In the genomic region with DNA sequence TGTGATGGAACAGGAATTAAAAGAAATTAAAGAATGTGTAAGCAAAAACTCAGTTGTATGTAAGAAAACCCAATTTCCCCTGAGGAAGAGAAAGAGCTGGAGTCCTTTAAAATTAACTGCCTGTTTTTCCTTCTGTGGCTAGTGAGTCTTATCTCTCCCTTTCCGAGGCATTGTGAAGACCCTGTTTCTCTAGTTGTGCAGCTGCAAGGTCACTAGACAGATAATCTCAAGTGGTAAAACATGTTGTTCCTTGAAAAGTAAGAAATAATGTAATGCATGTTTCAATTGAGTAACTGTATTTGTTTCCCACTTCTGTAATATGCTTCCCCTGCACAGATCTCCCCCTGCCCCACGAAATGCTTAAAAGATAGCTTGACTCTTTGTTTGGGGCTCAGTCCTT, we compare ENCODE assay signal across 14 cellular contexts. TPM values are rescaled to one million over a fixed set of nuclear protein-coding genes. Genes with fewer than 3 reads are reported as not detected.
DNase-seq lines count a peak whose midpoint lies in the region; ATAC-seq, FAIRE-seq and TF ChIP-seq lines count a peak whose summit lies in the region.
"Not testable (repeated sequence)": the region's sequence is repeated elsewhere in the genome, so short reads cannot be mapped to it uniquely, and the experiment has no call there.
"Had no signal": no experiment of that assay in that cellular context is flagged by ENCODE, and none has a peak within 500 bp of the region (broad histone marks: within the 10 kb centered on the region; RNA-seq: fewer than 3 reads in every experiment).

No MANE protein-coding gene starts in this region.

- not testable (repeated sequence) for ATAC-seq in A549; K562; naive thymus-derived CD4-positive, alpha-beta T cell

- FAIRE-seq in A549 (lab: Jason Lieb, UNC) = peak; percentile 65
- FAIRE-seq in K562 (lab: Jason Lieb, UNC) = not testable (repeated sequence)

- CTCF ChIA-PET in A549 (lab: Yijun Ruan, JAX); activated CD4-positive, alpha-beta T cell treated with anti-CD3 and anti-CD28 coated beads, Interleukin-2, amount 10 ng/mL, durations not matched to agents 7 days and 5 days (lab: Charles Lee); K562 (lab: Yijun Ruan, JAX; ENCODE audit: low intra/inter-chr PET ratio); naive thymus-derived CD4-positive, alpha-beta T cell (lab: Charles Lee): not testable (repeated sequence)
- CTCF ChIA-PET in CD4-positive, alpha-beta memory T cell (lab: Charles Lee; ENCODE audit: partially characterized antibody) = interaction anchor here (1.2 to 1.7 kb wide), 3 partner anchors 13 to 152 kb away, joined by 4 to 5 read pairs (median 4); no protein-coding TSS in a partner anchor

- peak overlapping the region in 4 of 7 donors; percentile 18 to 66 (median 64) for H3K27ac Mint-ChIP-seq in CD4-positive, alpha-beta memory T cell
- peak overlapping the region; percentile 57 for H3K27ac Mint-ChIP-seq in activated CD4-positive, alpha-beta T cell treated with anti-CD3 and anti-CD28 coated beads, Interleukin-2, amount 10 ng/mL, durations not matched to agents 7 days and 5 days
- H3K27ac Mint-ChIP-seq in naive thymus-derived CD4-positive, alpha-beta T cell = peak overlapping the region in 7 of 9 donors; percentile 48 to 100 (median 96)

- peaks cover 19 to 29% (median 20%) of the 10 kb centered on the region in 4 donors for H3K4me1 Mint-ChIP-seq in CD4-positive, alpha-beta memory T cell
- peaks cover 25% of the 10 kb centered on the region for H3K4me1 Mint-ChIP-seq in activated CD4-positive, alpha-beta T cell treated with anti-CD3 and anti-CD28 coated beads, Interleukin-2, amount 10 ng/mL, durations not matched to agents 7 days and 5 days
- peaks cover 19 to 29% (median 21%) of the 10 kb centered on the region in 7 donors for H3K4me1 Mint-ChIP-seq in naive thymus-derived CD4-positive, alpha-beta T cell

- TF ChIP-seq EP300 in A549 (IDR thresholded peaks at IDR 0.05); K562 (IDR thresholded peaks at IDR 0.05; ENCODE audit: low read length): not testable (repeated sequence)

- H3K4me3 ChIP-seq in A549; CD4-positive, alpha-beta memory T cell (ENCODE audit: low read length in 2 of 2); K562; naive thymus-derived CD4-positive, alpha-beta T cell (ENCODE audit: low read length); testis: not testable (repeated sequence)

- 28% methylated on average over 2 of the region's 2 CpGs for WGBS in A549 (ENCODE audit: missing lambda C conversion rate)
- 0% methylated on average over 2 of the region's 2 CpGs for WGBS in K562 (ENCODE audit: insufficient coverage, low coverage, missing lambda C conversion rate)
- 14 to 45% methylated on average over 2 of the region's 2 CpGs for WGBS in testis, 2 donors

- H3K79me2 ChIP-seq in K562 (ENCODE audit: control insufficient read depth, insufficient read depth, low read length) = not testable (repeated sequence)

- not testable (repeated sequence) for H3K27me3 ChIP-seq in CD4-positive, alpha-beta memory T cell (ENCODE audit: insufficient read depth, low read length); K562 (ENCODE audit: control insufficient read depth in 2 of 2, insufficient read depth in 2 of 2, low read length in 2 of 2); naive thymus-derived CD4-positive, alpha-beta T cell (ENCODE audit: control insufficient read depth in 2 of 2, insufficient read depth in 2 of 2, low read length in 2 of 2); testis

- H3K9ac ChIP-seq in K562 (ENCODE audit: insufficient read depth in 1 of 2, low read depth in 2 of 2, low read length in 2 of 2) = not testable (repeated sequence)

- peak overlapping the region; percentile 62; the same call in 1 of the 2 replicates for H2AFZ ChIP-seq in K562 (ENCODE audit: low read depth, low read length)

- BruUV-seq in K562 (replicated peaks; lab: Mats Ljungman, UMichigan) = not testable (repeated sequence)

- not testable (repeated sequence) for H3K4me1 ChIP-seq in A549, testis
- H3K4me1 ChIP-seq in CD4-positive, alpha-beta memory T cell (ENCODE audit: insufficient read depth, low read length) = peaks cover 17% of the 10 kb centered on the region
- H3K4me1 ChIP-seq in K562 (replicated peaks in 1 of 2; ENCODE audit: control insufficient read depth in 2 of 2, insufficient read depth in 2 of 2, low read length in 2 of 2) = peaks cover 10 to 11% of the 10 kb centered on the region in 2 experiments; a peak in 4 of 5 replicates
- peaks cover 10 to 15% of the 10 kb centered on the region in 2 donors for H3K4me1 ChIP-seq in naive thymus-derived CD4-positive, alpha-beta T cell (ENCODE audit: control insufficient read depth in 2 of 2, insufficient read depth in 2 of 2, low read length in 2 of 2)

- POLR2A ChIA-PET in A549 (lab: Yijun Ruan, JAX); activated CD4-positive, alpha-beta T cell treated with anti-CD3 and anti-CD28 coated beads, Interleukin-2, amount 10 ng/mL, durations not matched to agents 7 days and 5 days (lab: Charles Lee); K562 (lab: Yijun Ruan, JAX): not testable (repeated sequence)
- POLR2A ChIA-PET in CD4-positive, alpha-beta memory T cell (lab: Charles Lee; ENCODE audit: partially characterized antibody) = interaction anchor here (0.8 to 1.6 kb wide), 4 partner anchors 34 to 572 kb away, joined by 3 to 15 read pairs (median 4); no protein-coding TSS in a partner anchor
- POLR2A ChIA-PET in naive thymus-derived CD4-positive, alpha-beta T cell (lab: Charles Lee) = interaction anchor here (0.6 to 3.0 kb wide), 4 partner anchors 34 to 733 kb away, joined by 3 to 23 read pairs (median 14); a partner anchor contains a TSS

- not testable (repeated sequence) for H3K36me3 ChIP-seq in CD4-positive, alpha-beta memory T cell (ENCODE audit: insufficient read depth, low read length); K562 (ENCODE audit: control insufficient read depth, insufficient read depth, low read length); naive thymus-derived CD4-positive, alpha-beta T cell (ENCODE audit: control insufficient read depth in 2 of 3, insufficient read depth in 3 of 3, low read length in 3 of 3); testis (ENCODE audit: low read depth, missing control alignments)

- peak overlapping the region in 6 of 8 donors; percentile 3 to 94 (median 62) for H3K4me3 Mint-ChIP-seq in CD4-positive, alpha-beta memory T cell
- not testable (repeated sequence) for H3K4me3 Mint-ChIP-seq in activated CD4-positive, alpha-beta T cell treated with anti-CD3 and anti-CD28 coated beads, Interleukin-2, amount 10 ng/mL, durations not matched to agents 7 days and 5 days
- H3K4me3 Mint-ChIP-seq in naive thymus-derived CD4-positive, alpha-beta T cell = peak overlapping the region in 5 of 10 donors; percentile 16 to 95 (median 84)

- in situ Hi-C loops in K562 (cut with MboI) = loop anchor here (10.0 kb wide), 1 partner anchor 257 kb away; a partner anchor contains a TSS

- not testable (repeated sequence) for TF ChIP-seq POLR2A in A549 (IDR thresholded peaks at IDR 0.05; ENCODE audit: low read length); K562 (conservative IDR thresholded peaks at IDR 0.05); testis (IDR thresholded peaks at IDR 0.05)

- not testable (repeated sequence) for H3K9me3 ChIP-seq in A549; CD4-positive, alpha-beta memory T cell (ENCODE audit: control insufficient read depth in 1 of 2, low read length in 2 of 2); K562 (replicated peaks; ENCODE audit: control insufficient read depth, insufficient read depth, low read depth, low read length); naive thymus-derived CD4-positive, alpha-beta T cell (ENCODE audit: control insufficient read depth in 2 of 3, low read length in 3 of 3); testis

- intact Hi-C loops in CD4-positive, alpha-beta memory T cell (cut with micrococcal nuclease) = loop anchor here (5.0 kb wide), 1 partner anchor 35 kb away; no protein-coding TSS in a partner anchor
- intact Hi-C loops in K562 (cut with micrococcal nuclease); testis (cut with DNase I; ENCODE audit: low total_unique reads): not testable (repeated sequence)
- intact Hi-C loops in naive thymus-derived CD4-positive, alpha-beta T cell (cut with micrococcal nuclease) = loop anchor here in 1 of 2 donors (2.0 kb wide), 2 partner anchors 39 to 73 kb away; a partner anchor contains a TSS

- TF ChIP-seq CTCF in A549 (IDR thresholded peaks at IDR 0.05); K562 (IDR thresholded peaks at IDR 0.05 in 2 of 3, conservative IDR thresholded peaks at IDR 0.05 in 1 of 3; ENCODE audit: insufficient read depth in 2 of 3, low read depth in 1 of 3, low read length in 3 of 3); testis (IDR thresholded peaks at IDR 0.05): not testable (repeated sequence)

- not testable (repeated sequence) for H4K20me1 ChIP-seq in K562 (replicated peaks; ENCODE audit: control insufficient read depth, insufficient read depth, low read length)

- not testable (repeated sequence) for H3K36me3 Mint-ChIP-seq in CD4-positive, alpha-beta memory T cell; activated CD4-positive, alpha-beta T cell treated with anti-CD3 and anti-CD28 coated beads, Interleukin-2, amount 10 ng/mL, durations not matched to agents 7 days and 5 days (ENCODE audit: low read depth); naive thymus-derived CD4-positive, alpha-beta T cell

- H3K4me2 ChIP-seq in A549 = not testable (repeated sequence)
- peak overlapping the region; percentile 83; the same call in 1 of the 2 replicates for H3K4me2 ChIP-seq in K562 (ENCODE audit: insufficient read depth, low read length)

- not testable (repeated sequence) for H3K9me1 ChIP-seq in K562 (ENCODE audit: control insufficient read depth, insufficient read depth, low read length)

- DNase-seq in A549 (ENCODE audit: low read depth in 1 of 2, low spot score in 1 of 2); CD4-positive, alpha-beta memory T cell; activated CD4-positive, alpha-beta T cell treated with anti-CD3 and anti-CD28 coated beads, Interleukin-2, amount 10 ng/mL, durations not matched to agents 7 days and 5 days; naive thymus-derived CD4-positive, alpha-beta T cell; testis: not testable (repeated sequence)
- DNase-seq in OCI-M2 (lab: John Stamatoyannopoulos, UW; ENCODE audit: unreplicated experiment) = peak; percentile 33
- peak in 1 of 4 experiments; percentile 44 for DNase-seq in K562 (ENCODE audit: extremely low read depth in 1 of 4, low spot score in 3 of 4)

- H3K27me3 Mint-ChIP-seq in CD4-positive, alpha-beta memory T cell; activated CD4-positive, alpha-beta T cell treated with anti-CD3 and anti-CD28 coated beads, Interleukin-2, amount 10 ng/mL, durations not matched to agents 7 days and 5 days: not testable (repeated sequence)
- H3K27me3 Mint-ChIP-seq in naive thymus-derived CD4-positive, alpha-beta T cell = peaks cover 0 to 25% (median 0%) of the 10 kb centered on the region in 5 donors

- not testable (repeated sequence) for H3K9me3 Mint-ChIP-seq in CD4-positive, alpha-beta memory T cell; activated CD4-positive, alpha-beta T cell treated with anti-CD3 and anti-CD28 coated beads, Interleukin-2, amount 10 ng/mL, durations not matched to agents 7 days and 5 days; naive thymus-derived CD4-positive, alpha-beta T cell

- TF ChIP-seq RAD21 in A549 (conservative IDR thresholded peaks at IDR 0.05 in 1 of 2, IDR thresholded peaks at IDR 0.05 in 1 of 2); K562 (CRISPR knock-in tag; conservative IDR thresholded peaks at IDR 0.05 in 1 of 2, IDR thresholded peaks at IDR 0.05 in 1 of 2): not testable (repeated sequence)

- not testable (repeated sequence) for H3K27ac ChIP-seq in A549; CD4-positive, alpha-beta memory T cell (ENCODE audit: low read depth, low read length); naive thymus-derived CD4-positive, alpha-beta T cell (ENCODE audit: low read depth, low read length)
- H3K27ac ChIP-seq in K562 (ENCODE audit: extremely low read depth, low read depth, low read length) (peak overlapping the region; percentile 23; the same call in 1 of the 3 replicates), testis (peak overlapping the region; percentile 30 to 86)

RNA-seq across cellular contexts. Expression of a gene that starts 4.3 kb away (rescaled TPM):
- polyA plus RNA-seq in A549 (2011; rRNA removed) (not detected in 2 replicates), A549 (2017; fragmentation: RNase III; extraction: RNeasy Plus Mini Kit Qiagen cat#74134 plus additional on column Dnase treatment) (not detected in 3 replicates), K562 (2011; rRNA removed) (0.70 and 3.1 TPM in 2 replicates), K562 (2014; fragmentation: Illumina TruSeq; extraction: Trizol) (not detected in 2 replicates), K562 (2014; fragmentation: Nextera tagmentation; extraction: Ambion mirVana) (under 1 TPM; 0.96 TPM), K562 (2014; rRNA removed) (0.36 TPM in 1 of 2 replicates, not detected in the other), testis (ENCODE audit: insufficient read depth, low read depth, low replicate concordance) (not detected)
- not detected in 2 replicates for polyA plus RNA-seq in A549 (2012; cell fraction: cytosol; rRNA removed)
- polyA plus RNA-seq in A549 (2012; cell fraction: nucleus; rRNA removed) = not detected in 2 replicates
- polyA minus RNA-seq in A549 (2011; rRNA and poly(A)+ RNA removed) = not detected in 2 replicates
- not detected for total RNA-seq in CD4-positive, alpha-beta memory T cell
- not detected for polyA plus RNA-seq in CD4-positive, alpha-beta memory T cell
- not detected for total RNA-seq in activated CD4-positive, alpha-beta T cell treated with anti-CD3 and anti-CD28 coated beads, Interleukin-2, amount 10 ng/mL, durations not matched to agents 7 days and 5 days
- total RNA-seq in K562 (2011; cell fraction: chromatin; rRNA removed; ENCODE audit: low replicate concordance) = 1.3 TPM in 1 of 2 replicates, not detected in the other
- 2.3 TPM in 1 of 2 replicates, not detected in the other for total RNA-seq in K562 (2011; cell fraction: nucleolus; rRNA removed)
- 5.6 TPM in 1 of 2 replicates, not detected in the other for total RNA-seq in K562 (2011; cell fraction: nucleoplasm; rRNA removed)
- total RNA-seq in K562 (2014; rRNA removed) (0.33 TPM in 1 of 2 replicates, not detected in the other), K562 (2014; rRNA removed; fragmentation: Illumina TruSeq; extraction: Trizol) (0.93 and 0.95 TPM in 2 replicates), K562 (2015; rRNA removed; fragmentation: Illumina TruSeq; extraction: Trizol) (not detected in 2 replicates), K562 (2021) (0.80 and 1.3 TPM in 2 replicates), testis (not detected)
- polyA plus RNA-seq in K562 (2011; cell fraction: cytosol; rRNA removed) = 0.31 and 1.4 TPM in 2 replicates
- polyA plus RNA-seq in K562 (2011; cell fraction: nucleus; rRNA removed) = 3.3 and 3.6 TPM in 2 replicates
- polyA plus RNA-seq in K562 (2012) = 25.5 and 33.9 TPM in 2 replicates
- polyA minus RNA-seq in K562 (2011; rRNA and poly(A)+ RNA removed) = 5.6 and 14.6 TPM in 2 replicates
- not detected in 2 replicates for polyA minus RNA-seq in K562 (2011; cell fraction: cytosol; rRNA and poly(A)+ RNA removed)
- polyA minus RNA-seq in K562 (2011; cell fraction: nucleus; rRNA and poly(A)+ RNA removed) = not detected in 2 replicates
- total RNA-seq in naive thymus-derived CD4-positive, alpha-beta T cell = not detected
- polyA plus RNA-seq in naive thymus-derived CD4-positive, alpha-beta T cell = not detected
- total RNA-seq: A673, G401, GM12878, H7, HFFc6, HT1080 had no signal
- polyA plus RNA-seq: AG04450, GM12878 had no signal

RNA-seq across cellular contexts. Expression of a gene that starts 14.1 kb away (rescaled TPM):
- polyA plus RNA-seq in A549 (2011; rRNA removed) (not detected in 2 replicates), A549 (2017; fragmentation: RNase III; extraction: RNeasy Plus Mini Kit Qiagen cat#74134 plus additional on column Dnase treatment) (not detected in 3 replicates), K562 (2011; rRNA removed) (0.24 and 0.57 TPM in 2 replicates), K562 (2014; fragmentation: Illumina TruSeq; extraction: Trizol) (not detected in 2 replicates), K562 (2014; fragmentation: Nextera tagmentation; extraction: Ambion mirVana) (under 1 TPM; 0.72 to 0.84 TPM), K562 (2014; rRNA removed) (0.20 TPM in 1 of 2 replicates, not detected in the other), testis (ENCODE audit: insufficient read depth, low read depth, low replicate concordance) (14.2 TPM)
- polyA plus RNA-seq in A549 (2012; cell fraction: cytosol; rRNA removed) = not detected in 2 replicates
- polyA plus RNA-seq in A549 (2012; cell fraction: nucleus; rRNA removed) = not detected in 2 replicates
- polyA minus RNA-seq in A549 (2011; rRNA and poly(A)+ RNA removed) = not detected in 2 replicates
- total RNA-seq in CD4-positive, alpha-beta memory T cell = not detected
- not detected for polyA plus RNA-seq in CD4-positive, alpha-beta memory T cell
- not detected for total RNA-seq in activated CD4-positive, alpha-beta T cell treated with anti-CD3 and anti-CD28 coated beads, Interleukin-2, amount 10 ng/mL, durations not matched to agents 7 days and 5 days
- total RNA-seq in K562 (2011; cell fraction: chromatin; rRNA removed; ENCODE audit: low replicate concordance) = not detected in 2 replicates
- total RNA-seq in K562 (2011; cell fraction: nucleolus; rRNA removed) = not detected in 2 replicates
- total RNA-seq in K562 (2011; cell fraction: nucleoplasm; rRNA removed) = not detected in 2 replicates
- total RNA-seq in K562 (2014; rRNA removed) (4.2 TPM in 1 of 2 replicates, not detected in the other), K562 (2014; rRNA removed; fragmentation: Illumina TruSeq; extraction: Trizol) (2.7 TPM in 1 of 2 replicates, not detected in the other), K562 (2015; rRNA removed; fragmentation: Illumina TruSeq; extraction: Trizol) (0.75 TPM in 1 of 2 replicates, not detected in the other), K562 (2021) (not detected in 2 replicates), testis (1 to 10 TPM in 1 of 2 donors, not detected in 1; 8.5 TPM)
- polyA plus RNA-seq in K562 (2011; cell fraction: cytosol; rRNA removed) = not detected in 2 replicates
- polyA plus RNA-seq in K562 (2011; cell fraction: nucleus; rRNA removed) = not detected in 2 replicates
- polyA plus RNA-seq in K562 (2012) = 3.5 TPM in 1 of 2 replicates, not detected in the other
- 1.6 and 1.8 TPM in 2 replicates for polyA minus RNA-seq in K562 (2011; rRNA and poly(A)+ RNA removed)
- polyA minus RNA-seq in K562 (2011; cell fraction: cytosol; rRNA and poly(A)+ RNA removed) = not detected in 2 replicates
- not detected in 2 replicates for polyA minus RNA-seq in K562 (2011; cell fraction: nucleus; rRNA and poly(A)+ RNA removed)
- total RNA-seq in naive thymus-derived CD4-positive, alpha-beta T cell = not detected
- not detected for polyA plus RNA-seq in naive thymus-derived CD4-positive, alpha-beta T cell
- total RNA-seq: A673, G401, GM12878, H7, HFFc6 had no signal
- polyA plus RNA-seq: AG04450, GM12878 had no signal

RNA-seq across cellular contexts. Expression of a gene that starts 23.6 kb away (rescaled TPM):
- polyA plus RNA-seq in A549 (2011; rRNA removed) = not detected in 2 replicates
- polyA plus RNA-seq in A549 (2012; cell fraction: cytosol; rRNA removed) = not detected in 2 replicates
- polyA plus RNA-seq in A549 (2012; cell fraction: nucleus; rRNA removed) = not detected in 2 replicates
- not detected in 3 replicates for polyA plus RNA-seq in A549 (2017; fragmentation: RNase III; extraction: RNeasy Plus Mini Kit Qiagen cat#74134 plus additional on column Dnase treatment)
- not detected in 2 replicates for polyA minus RNA-seq in A549 (2011; rRNA and poly(A)+ RNA removed)
- total RNA-seq in CD4-positive, alpha-beta memory T cell = not detected
- not detected for polyA plus RNA-seq in CD4-positive, alpha-beta memory T cell
- total RNA-seq in activated CD4-positive, alpha-beta T cell treated with anti-CD3 and anti-CD28 coated beads, Interleukin-2, amount 10 ng/mL, durations not matched to agents 7 days and 5 days = not detected
- total RNA-seq in K562 (2011; cell fraction: chromatin; rRNA removed; ENCODE audit: low replicate concordance) = 3.8 and 6.8 TPM in 2 replicates
- total RNA-seq in K562 (2011; cell fraction: nucleolus; rRNA removed) = 8.2 and 13.0 TPM in 2 replicates
- 10.2 and 13.9 TPM in 2 replicates for total RNA-seq in K562 (2011; cell fraction: nucleoplasm; rRNA removed)
- 300 and 506 TPM in 2 replicates for total RNA-seq in K562 (2014; rRNA removed)
- 88.3 and 128 TPM in 2 replicates for total RNA-seq in K562 (2014; rRNA removed; fragmentation: Illumina TruSeq; extraction: Trizol)
- total RNA-seq in K562 (2015; rRNA removed; fragmentation: Illumina TruSeq; extraction: Trizol) = 98.4 and 105 TPM in 2 replicates
- 77.6 and 79.1 TPM in 2 replicates for total RNA-seq in K562 (2021)
- polyA plus RNA-seq in K562 (2011; rRNA removed) = 63.6 and 154 TPM in 2 replicates
- polyA plus RNA-seq in K562 (2011; cell fraction: cytosol; rRNA removed) = 21.4 and 37.2 TPM in 2 replicates
- polyA plus RNA-seq in K562 (2011; cell fraction: nucleus; rRNA removed) = 16.2 and 16.4 TPM in 2 replicates
- 157 and 267 TPM in 2 replicates for polyA plus RNA-seq in K562 (2012)
- 31.6 and 41.1 TPM in 2 replicates for polyA plus RNA-seq in K562 (2014; fragmentation: Illumina TruSeq; extraction: Trizol)
- 100 to 1,000 TPM; 460 to 493 TPM for polyA plus RNA-seq in K562 (2014; fragmentation: Nextera tagmentation; extraction: Ambion mirVana)
- 224 and 284 TPM in 2 replicates for polyA plus RNA-seq in K562 (2014; rRNA removed)
- 57.5 and 90.8 TPM in 2 replicates for polyA minus RNA-seq in K562 (2011; rRNA and poly(A)+ RNA removed)
- 13.7 and 14.9 TPM in 2 replicates for polyA minus RNA-seq in K562 (2011; cell fraction: cytosol; rRNA and poly(A)+ RNA removed)
- 3.0 and 3.4 TPM in 2 replicates for polyA minus RNA-seq in K562 (2011; cell fraction: nucleus; rRNA and poly(A)+ RNA removed)
- total RNA-seq in naive thymus-derived CD4-positive, alpha-beta T cell = not detected
- polyA plus RNA-seq in naive thymus-derived CD4-positive, alpha-beta T cell = not detected
- 1 to 10 TPM; 2.0 to 5.1 TPM for total RNA-seq in testis
- 15.5 TPM for polyA plus RNA-seq in testis (ENCODE audit: insufficient read depth, low read depth, low replicate concordance)
- total RNA-seq: A673, G401, GM12878, H7, HFFc6, HT1080 had no signal
- polyA plus RNA-seq: AG04450, GM12878 had no signal

RNA-seq across cellular contexts. Expression of a gene that starts 38.2 kb away (rescaled TPM):
- polyA plus RNA-seq in A549 (2011; rRNA removed) (2.7 and 3.0 TPM in 2 replicates), A549 (2017; fragmentation: RNase III; extraction: RNeasy Plus Mini Kit Qiagen cat#74134 plus additional on column Dnase treatment) (3.5 to 6.1 TPM (median 5.2 TPM) in 3 replicates), K562 (2011; rRNA removed) (0.32 and 0.61 TPM in 2 replicates), K562 (2014; fragmentation: Illumina TruSeq; extraction: Trizol) (0.16 and 0.32 TPM in 2 replicates), K562 (2014; fragmentation: Nextera tagmentation; extraction: Ambion mirVana) (under 1 TPM in 1 of 2 experiments, not detected in 1; 0.03 TPM), K562 (2014; rRNA removed) (0.56 and 1.1 TPM in 2 replicates), testis (ENCODE audit: insufficient read depth, low read depth, low replicate concordance) (7.6 TPM)
- polyA plus RNA-seq in A549 (2012; cell fraction: cytosol; rRNA removed) = 1.9 and 2.7 TPM in 2 replicates
- 3.5 and 3.7 TPM in 2 replicates for polyA plus RNA-seq in A549 (2012; cell fraction: nucleus; rRNA removed)
- polyA minus RNA-seq in A549 (2011; rRNA and poly(A)+ RNA removed) = 1.8 and 2.4 TPM in 2 replicates
- total RNA-seq in CD4-positive, alpha-beta memory T cell = 10 to 100 TPM; 17.4 to 17.7 TPM
- polyA plus RNA-seq in CD4-positive, alpha-beta memory T cell = 10 to 100 TPM in 1 of 2 donors, 1 to 10 TPM in 1; 4.8 to 10.7 TPM
- total RNA-seq in activated CD4-positive, alpha-beta T cell treated with anti-CD3 and anti-CD28 coated beads, Interleukin-2, amount 10 ng/mL, durations not matched to agents 7 days and 5 days = 10 to 100 TPM; 11.2 to 12.3 TPM
- 1.2 and 2.2 TPM in 2 replicates for total RNA-seq in K562 (2011; cell fraction: chromatin; rRNA removed; ENCODE audit: low replicate concordance)
- 2.7 and 5.1 TPM in 2 replicates for total RNA-seq in K562 (2011; cell fraction: nucleolus; rRNA removed)
- total RNA-seq in K562 (2011; cell fraction: nucleoplasm; rRNA removed) = 0.88 and 1.1 TPM in 2 replicates
- total RNA-seq in K562 (2014; rRNA removed) (0.54 and 0.69 TPM in 2 replicates), K562 (2014; rRNA removed; fragmentation: Illumina TruSeq; extraction: Trizol) (0.06 and 0.18 TPM in 2 replicates), K562 (2015; rRNA removed; fragmentation: Illumina TruSeq; extraction: Trizol) (0.57 and 0.91 TPM in 2 replicates), K562 (2021) (0.81 and 0.86 TPM in 2 replicates), testis (10 to 100 TPM; 17.6 to 18.0 TPM)
- polyA plus RNA-seq in K562 (2011; cell fraction: cytosol; rRNA removed) = 0.38 and 0.52 TPM in 2 replicates
- 1.6 and 2.2 TPM in 2 replicates for polyA plus RNA-seq in K562 (2011; cell fraction: nucleus; rRNA removed)
- polyA plus RNA-seq in K562 (2012) = 0.39 and 1.00 TPM in 2 replicates
- polyA minus RNA-seq in K562 (2011; rRNA and poly(A)+ RNA removed) = 0.18 and 0.36 TPM in 2 replicates
- not detected in 2 replicates for polyA minus RNA-seq in K562 (2011; cell fraction: cytosol; rRNA and poly(A)+ RNA removed)
- 3.0 and 3.4 TPM in 2 replicates for polyA minus RNA-seq in K562 (2011; cell fraction: nucleus; rRNA and poly(A)+ RNA removed)
- 10 to 100 TPM in 3 of 5 experiments, 1 to 10 TPM in 2; 8.9 to 16.3 (median 12.3) TPM for total RNA-seq in naive thymus-derived CD4-positive, alpha-beta T cell
- 1 to 10 TPM; 9.1 to 9.5 TPM for polyA plus RNA-seq in naive thymus-derived CD4-positive, alpha-beta T cell

RNA-seq across cellular contexts. Expression of a gene that starts 43.3 kb away (rescaled TPM):
- polyA plus RNA-seq in A549 (2011; rRNA removed) (0.13 and 0.21 TPM in 2 replicates), A549 (2017; fragmentation: RNase III; extraction: RNeasy Plus Mini Kit Qiagen cat#74134 plus additional on column Dnase treatment) (0.04 to 0.13 TPM (median 0.13 TPM) in 3 replicates), K562 (2011; rRNA removed) (0.07 and 0.12 TPM in 2 replicates), K562 (2014; fragmentation: Illumina TruSeq; extraction: Trizol) (0.13 and 0.29 TPM in 2 replicates), K562 (2014; fragmentation: Nextera tagmentation; extraction: Ambion mirVana) (under 1 TPM in 1 of 2 experiments, not detected in 1; 0.04 TPM), K562 (2014; rRNA removed) (not detected in 2 replicates), testis (ENCODE audit: insufficient read depth, low read depth, low replicate concordance) (2.2 TPM)
- 0.05 and 0.12 TPM in 2 replicates for polyA plus RNA-seq in A549 (2012; cell fraction: cytosol; rRNA removed)
- polyA plus RNA-seq in A549 (2012; cell fraction: nucleus; rRNA removed) = 0.07 and 0.11 TPM in 2 replicates
- 0.12 and 0.29 TPM in 2 replicates for polyA minus RNA-seq in A549 (2011; rRNA and poly(A)+ RNA removed)
- total RNA-seq in CD4-positive, alpha-beta memory T cell = 1 to 10 TPM; 3.5 to 4.3 TPM
- polyA plus RNA-seq in CD4-positive, alpha-beta memory T cell = 1 to 10 TPM in 1 of 2 donors, under 1 TPM in 1; 1.00 to 2.2 TPM
- 10 to 100 TPM; 12.8 to 13.0 TPM for total RNA-seq in activated CD4-positive, alpha-beta T cell treated with anti-CD3 and anti-CD28 coated beads, Interleukin-2, amount 10 ng/mL, durations not matched to agents 7 days and 5 days
- 0.19 TPM in 1 of 2 replicates, not detected in the other for total RNA-seq in K562 (2011; cell fraction: chromatin; rRNA removed; ENCODE audit: low replicate concordance)
- total RNA-seq in K562 (2011; cell fraction: nucleolus; rRNA removed) = 0.26 and 0.33 TPM in 2 replicates
- 0.31 TPM in 1 of 2 replicates, not detected in the other for total RNA-seq in K562 (2011; cell fraction: nucleoplasm; rRNA removed)
- total RNA-seq in K562 (2014; rRNA removed) (not detected in 2 replicates), K562 (2014; rRNA removed; fragmentation: Illumina TruSeq; extraction: Trizol) (0.07 TPM in 1 of 2 replicates, not detected in the other), K562 (2015; rRNA removed; fragmentation: Illumina TruSeq; extraction: Trizol) (0.08 TPM in 1 of 2 replicates, not detected in the other), K562 (2021) (0.16 and 0.24 TPM in 2 replicates), testis (1 to 10 TPM; 1.1 to 2.5 TPM)
- 0.18 and 0.22 TPM in 2 replicates for polyA plus RNA-seq in K562 (2011; cell fraction: cytosol; rRNA removed)
- 0.20 and 0.24 TPM in 2 replicates for polyA plus RNA-seq in K562 (2011; cell fraction: nucleus; rRNA removed)
- polyA plus RNA-seq in K562 (2012) = 0.30 and 0.40 TPM in 2 replicates
- polyA minus RNA-seq in K562 (2011; rRNA and poly(A)+ RNA removed) = 0.14 TPM in 1 of 2 replicates, not detected in the other
- polyA minus RNA-seq in K562 (2011; cell fraction: cytosol; rRNA and poly(A)+ RNA removed) = not detected in 2 replicates
- not detected in 2 replicates for polyA minus RNA-seq in K562 (2011; cell fraction: nucleus; rRNA and poly(A)+ RNA removed)
- 10 to 100 TPM in 1 of 5 experiments, 1 to 10 TPM in 2, under 1 TPM in 2; 0.50 to 25.3 (median 1.7) TPM for total RNA-seq in naive thymus-derived CD4-positive, alpha-beta T cell
- under 1 TPM; 0.35 to 0.41 TPM for polyA plus RNA-seq in naive thymus-derived CD4-positive, alpha-beta T cell
- total RNA-seq: A673, G401, HT1080 had no signal
